Comparison of ENCODE assay signal across 1 cellular context in genomic region chr15:74525946-74526345, GRCh38.
TF ChIP-seq lines count a peak whose summit lies in the region.

No MANE protein-coding gene starts in this region.

TF ChIP-seq in IMR-90, 13 proteins besides CTCF, POLR2A, EP300 and RAD21:
- TF ChIP-seq NFE2L2 (IDR thresholded peaks at IDR 0.05; ENCODE audit: low read depth, low read length) = 0 out of 2 replicates have a peak, but pooled peaks have one; percentile 11
- no peak for TF ChIP-seq SMC3 (IDR thresholded peaks at IDR 0.05; ENCODE audit: low read depth, low read length)
- peak; percentile 68 for TF ChIP-seq USF2 (IDR thresholded peaks at IDR 0.05; ENCODE audit: low read depth, low read length)
- peak; percentile 45; the same call in 1 of the 2 replicates for TF ChIP-seq BHLHE40 (IDR thresholded peaks at IDR 0.05; ENCODE audit: low read depth, low read length)
- TF ChIP-seq FOS (IDR thresholded peaks at IDR 0.05; ENCODE audit: low read depth, low read length) = peak; percentile 95
